Comparison of ENCODE assay signal across 18 cellular contexts in genomic region chr19:29618871-29619270, GRCh38. TPM values are rescaled to one million over a fixed set of nuclear protein-coding genes. Genes with fewer than 3 reads are reported as not detected.
DNase-seq lines count a peak whose midpoint lies in the region; ATAC-seq, FAIRE-seq and TF ChIP-seq lines count a peak whose summit lies in the region.
"Had no signal": no experiment of that assay in that cellular context is flagged by ENCODE, and none has a peak within 500 bp of the region (broad histone marks: within the 10 kb centered on the region; RNA-seq: fewer than 3 reads in every experiment).

No MANE protein-coding gene starts in this region.

- H3K9me3 ChIP-seq in HepG2 (ENCODE audit: low read length) (no peaks in the 10 kb centered on the region), right lobe of liver (no peaks in the 10 kb centered on the region), lower lobe of right lung (no peaks in the 10 kb centered on the region)
- H3K9me3 ChIP-seq: BE2C, HAP-1 had no signal

- TF ChIP-seq RAD21 in HepG2 (CRISPR knock-in tag; IDR thresholded peaks at IDR 0.05) = no peak

- no peak overlapping the region for H3K9ac ChIP-seq in HepG2 (ENCODE audit: insufficient read depth, low read depth, low read length)
- H3K9ac ChIP-seq: GM23248 had no signal

- H3K4me3 ChIP-seq in HepG2 (replicated peaks in 1 of 3; ENCODE audit: insufficient read depth in 1 of 3, low read depth in 2 of 3, low read length in 3 of 3) (no peak overlapping the region), right lobe of liver (no peak overlapping the region), lower lobe of right lung (no peak overlapping the region)
- H3K4me3 ChIP-seq: GM12878, GM23248, HAP-1, K562 had no signal

- peaks cover 7 to 12% of the 10 kb centered on the region in 2 experiments; a peak in 4 of 5 replicates for H3K36me3 ChIP-seq in HepG2 (replicated peaks in 1 of 2; ENCODE audit: control insufficient read depth in 1 of 2, insufficient read depth in 2 of 2, low read length in 2 of 2)
- H3K36me3 ChIP-seq in right lobe of liver = peaks cover 0 to 6% (median 1%) of the 10 kb centered on the region in 4 donors
- peaks cover 29% of the 10 kb centered on the region for H3K36me3 ChIP-seq in lower lobe of right lung

- no peaks in the 10 kb centered on the region for H3K79me2 ChIP-seq in HepG2 (ENCODE audit: insufficient read depth, low read length)

- TF ChIP-seq POLR2A in HepG2 (IDR thresholded peaks at IDR 0.05; ENCODE audit: insufficient read depth in 1 of 2, low read depth in 2 of 2, low read length in 2 of 2) (no peak), right lobe of liver (IDR thresholded peaks at IDR 0.05) (no peak)

- DNase-seq in HepG2 (ENCODE audit: low spot score) (no peak), right lobe of liver (no peak), NCI-H69 (lab: John Stamatoyannopoulos, UW) (peak; percentile 14), lower lobe of right lung (peak; percentile 20), 8988T (no peak), GM19238 (ENCODE audit: insufficient read length, low spot score) (no peak), NCI-H1105 (lab: John Stamatoyannopoulos, UW) (no peak)
- DNase-seq: ACHN; BE2C; CD4-positive, alpha-beta memory T cell; DMS53; DND-41; EL; GM23248 had no signal

- no peak for TF ChIP-seq CTCF in HepG2 (CRISPR knock-in tag; IDR thresholded peaks at IDR 0.05)
- no peak for TF ChIP-seq CTCF in right lobe of liver (IDR thresholded peaks at IDR 0.05)
- TF ChIP-seq CTCF in lower lobe of right lung (IDR thresholded peaks at IDR 0.05) = no peak

- 0% methylated on average over 2 of the region's 7 CpGs for WGBS in HepG2 (ENCODE audit: low lambda C conversion rate)
- WGBS in right lobe of liver (ENCODE audit: insufficient coverage, low coverage, low lambda C conversion rate, missing lambda C conversion rate) = no CpG with 5 or more reads among the region's 7 CpGs

- H3K4me1 ChIP-seq in HepG2 (ENCODE audit: insufficient read depth, low read length) = peaks cover 12% of the 10 kb centered on the region; the same call in 1 of the 2 replicates
- peaks cover 0 to 15% (median 6%) of the 10 kb centered on the region in 4 donors for H3K4me1 ChIP-seq in right lobe of liver
- no peaks in the 10 kb centered on the region for H3K4me1 ChIP-seq in lower lobe of right lung
- H3K4me1 ChIP-seq: BE2C, HAP-1 had no signal

- in situ Hi-C loops in HepG2 (cut with HindIII; ENCODE audit: extremely low pct_ligation_motif_present, low pct_unique_long_range_greater_than_20kb) = no loop called here

- H4K20me1 ChIP-seq in HepG2 (ENCODE audit: insufficient read depth, low read length) = no peaks in the 10 kb centered on the region

- no peak for FAIRE-seq in HepG2 (lab: Jason Lieb, UNC)
- FAIRE-seq: A204.1, GM12878, K562 had no signal

- H2AFZ ChIP-seq in HepG2 (ENCODE audit: low read length) = no peak overlapping the region
- H2AFZ ChIP-seq: GM23248 had no signal

- peak; percentile 13; the same call in 1 of the 3 replicates for ATAC-seq in HepG2
- no peak for ATAC-seq in right lobe of liver
- ATAC-seq in lower lobe of right lung = no peak
- ATAC-seq: GM12878, K562 had no signal

- intact Hi-C loops in HepG2 (cut with micrococcal nuclease; ENCODE audit: unreplicated experiment) = no loop called here
- intact Hi-C loops in right lobe of liver (cut with DNase I) = loop anchor here (10.0 kb wide), 1 partner anchor 56 kb away; no protein-coding TSS in a partner anchor
- intact Hi-C loops in lower lobe of right lung (cut with DNase I) = loop anchor here (10.0 kb wide), 1 partner anchor 96 kb away; the partner anchor contains the start of gene C19orf12

- POLR2A ChIA-PET in HepG2 (lab: Yijun Ruan, JAX) = no interaction called here

- H3K27ac ChIP-seq in HepG2 (ENCODE audit: extremely low read length, insufficient read depth, low read length) = no peak overlapping the region
- no peak overlapping the region for H3K27ac ChIP-seq in right lobe of liver
- no peak overlapping the region for H3K27ac ChIP-seq in lower lobe of right lung
- H3K27ac ChIP-seq: GM23248 had no signal

- TF ChIP-seq EP300 in HepG2 (IDR thresholded peaks at IDR 0.05; ENCODE audit: low read depth in 2 of 2, low read length in 2 of 2) = no peak
- TF ChIP-seq EP300 in HepG2 (CRISPR knock-in tag; IDR thresholded peaks at IDR 0.05; ENCODE audit: borderline replicate concordance) = no peak

- no TSS peak for BruUV-seq in HepG2 (replicated peaks; lab: Mats Ljungman, UMichigan)

- H3K27me3 ChIP-seq in HepG2 (ENCODE audit: control insufficient read depth in 1 of 2, insufficient read depth in 2 of 2, low read length in 2 of 2) (peaks cover 1 to 3% of the 10 kb centered on the region in 2 experiments; a peak in 2 of 5 replicates), right lobe of liver (no peaks in the 10 kb centered on the region), lower lobe of right lung (ENCODE audit: low read depth) (no peaks in the 10 kb centered on the region)

- CTCF ChIA-PET in HepG2 (lab: Yijun Ruan, JAX; ENCODE audit: low intra/inter-chr PET ratio, low total read pairs) = no interaction called here

- H3K4me2 ChIP-seq in HepG2 (ENCODE audit: low read depth, low read length) = no peak overlapping the region

TF ChIP-seq in HepG2, 621 proteins besides CTCF, POLR2A, EP300 and RAD21:
- TF ChIP-seq HNF4A (CRISPR knock-in tag; IDR thresholded peaks at IDR 0.05) (0 out of 2 replicates have a peak, but pooled peaks have one; percentile 5), TFAP4 (IDR thresholded peaks at IDR 0.05; ENCODE audit: borderline replicate concordance, low read depth) (peak; percentile 32; the same call in 1 of the 2 replicates), ZNF678 (CRISPR knock-in tag; IDR thresholded peaks at IDR 0.05) (no peak)

RNA-seq across cellular contexts. Expression of gene POP4, which starts 12.8 kb away (rescaled TPM):
- total RNA-seq in HepG2 (2016; rRNA removed; fragmentation: Illumina TruSeq; extraction: Trizol) = 84.0 and 120 TPM in 2 replicates
- total RNA-seq in HepG2 (2016; cell fraction: cytosol; rRNA removed; fragmentation: Illumina TruSeq; extraction: Trizol; ENCODE audit: low read depth) = 26.0 and 27.8 TPM in 2 replicates
- 84.6 and 128 TPM in 2 replicates for total RNA-seq in HepG2 (2016; cell fraction: insoluble cytoplasmic fraction; rRNA removed; fragmentation: Illumina TruSeq; extraction: Trizol)
- total RNA-seq in HepG2 (2016; cell fraction: membrane; rRNA removed; fragmentation: Illumina TruSeq; extraction: Trizol) = 37.0 and 39.3 TPM in 2 replicates
- 39.0 and 42.5 TPM in 2 replicates for total RNA-seq in HepG2 (2016; cell fraction: nucleus; rRNA removed; fragmentation: Illumina TruSeq; extraction: Trizol)
- 29.4 and 32.2 TPM in 2 replicates for polyA plus RNA-seq in HepG2 (2011; rRNA removed)
- 22.5 and 24.9 TPM in 2 replicates for polyA plus RNA-seq in HepG2 (2011; cell fraction: cytosol; rRNA removed)
- polyA plus RNA-seq in HepG2 (2011; cell fraction: nucleus; rRNA removed) = 46.3 and 51.2 TPM in 2 replicates
- 24.1 and 24.4 TPM in 2 replicates for polyA plus RNA-seq in HepG2 (2012)
- polyA plus RNA-seq in HepG2 (2016; cell fraction: cytosol; fragmentation: Illumina TruSeq; extraction: Trizol; ENCODE audit: low read depth) = 25.5 and 26.4 TPM in 2 replicates
- 117 and 122 TPM in 2 replicates for polyA plus RNA-seq in HepG2 (2016; cell fraction: insoluble cytoplasmic fraction; fragmentation: Illumina TruSeq; extraction: Trizol; ENCODE audit: low read depth)
- polyA plus RNA-seq in HepG2 (2016; cell fraction: membrane; fragmentation: Illumina TruSeq; extraction: Trizol; ENCODE audit: low read depth) = 29.0 and 32.5 TPM in 2 replicates
- polyA plus RNA-seq in HepG2 (2016; cell fraction: nucleus; fragmentation: Illumina TruSeq; extraction: Trizol; ENCODE audit: insufficient read depth, low read depth) = 58.8 and 67.0 TPM in 2 replicates
- polyA minus RNA-seq in HepG2 (2011; rRNA and poly(A)+ RNA removed; ENCODE audit: low replicate concordance) = 23.6 and 67.1 TPM in 2 replicates
- 16.8 and 23.0 TPM in 2 replicates for polyA minus RNA-seq in HepG2 (2011; cell fraction: cytosol; rRNA and poly(A)+ RNA removed)
- polyA minus RNA-seq in HepG2 (2011; cell fraction: nucleus; rRNA and poly(A)+ RNA removed) = 45.1 and 53.7 TPM in 2 replicates
- 10 to 100 TPM; 28.5 to 58.5 (median 34.8) TPM for total RNA-seq in right lobe of liver
- 44.4 TPM for total RNA-seq in lower lobe of right lung

RNA-seq across cellular contexts. Expression of gene PLEKHF1, which starts 46.4 kb away (rescaled TPM):
- 3.2 and 3.8 TPM in 2 replicates for total RNA-seq in HepG2 (2016; rRNA removed; fragmentation: Illumina TruSeq; extraction: Trizol)
- total RNA-seq in HepG2 (2016; cell fraction: cytosol; rRNA removed; fragmentation: Illumina TruSeq; extraction: Trizol; ENCODE audit: low read depth) = 1.5 TPM in 2 replicates
- 3.0 and 4.1 TPM in 2 replicates for total RNA-seq in HepG2 (2016; cell fraction: insoluble cytoplasmic fraction; rRNA removed; fragmentation: Illumina TruSeq; extraction: Trizol)
- 2.6 and 2.8 TPM in 2 replicates for total RNA-seq in HepG2 (2016; cell fraction: membrane; rRNA removed; fragmentation: Illumina TruSeq; extraction: Trizol)
- total RNA-seq in HepG2 (2016; cell fraction: nucleus; rRNA removed; fragmentation: Illumina TruSeq; extraction: Trizol) = 1.9 and 2.3 TPM in 2 replicates
- polyA plus RNA-seq in HepG2 (2011; rRNA removed) = 2.9 TPM in 2 replicates
- 1.7 and 4.1 TPM in 2 replicates for polyA plus RNA-seq in HepG2 (2011; cell fraction: cytosol; rRNA removed)
- polyA plus RNA-seq in HepG2 (2011; cell fraction: nucleus; rRNA removed) = 3.9 and 4.0 TPM in 2 replicates
- 0.71 and 1.4 TPM in 2 replicates for polyA plus RNA-seq in HepG2 (2012)
- 0.36 and 0.54 TPM in 2 replicates for polyA plus RNA-seq in HepG2 (2016; cell fraction: cytosol; fragmentation: Illumina TruSeq; extraction: Trizol; ENCODE audit: low read depth)
- polyA plus RNA-seq in HepG2 (2016; cell fraction: insoluble cytoplasmic fraction; fragmentation: Illumina TruSeq; extraction: Trizol; ENCODE audit: low read depth) = 2.4 and 2.7 TPM in 2 replicates
- polyA plus RNA-seq in HepG2 (2016; cell fraction: membrane; fragmentation: Illumina TruSeq; extraction: Trizol; ENCODE audit: low read depth) = 1.1 and 1.4 TPM in 2 replicates
- polyA plus RNA-seq in HepG2 (2016; cell fraction: nucleus; fragmentation: Illumina TruSeq; extraction: Trizol; ENCODE audit: insufficient read depth, low read depth) = 2.7 TPM in 2 replicates
- 2.0 and 6.9 TPM in 2 replicates for polyA minus RNA-seq in HepG2 (2011; rRNA and poly(A)+ RNA removed; ENCODE audit: low replicate concordance)
- polyA minus RNA-seq in HepG2 (2011; cell fraction: cytosol; rRNA and poly(A)+ RNA removed) = 1.5 and 3.6 TPM in 2 replicates
- polyA minus RNA-seq in HepG2 (2011; cell fraction: nucleus; rRNA and poly(A)+ RNA removed) = 2.1 and 3.0 TPM in 2 replicates
- total RNA-seq in right lobe of liver = 10 to 100 TPM in 2 of 6 experiments, 1 to 10 TPM in 4; 5.6 to 13.8 (median 9.8) TPM
- 15.5 TPM for total RNA-seq in lower lobe of right lung

Comparison
In these comparisons a context has a peak if more than half of its experiments do, and no peak if none do; other contexts are left out.
1. DNase-seq: peak in NCI-H69 (single experiment) and lower lobe of right lung (single experiment); none in HepG2 (single experiment), right lobe of liver (0 of 3), 8988T (single experiment), GM19238 (single experiment) and NCI-H1105 (single experiment).